ENCODE assay signal across 8 cellular contexts in genomic region chr15:42137461-42138261, GRCh38. TPM values are rescaled to one million over a fixed set of nuclear protein-coding genes. Genes with fewer than 3 reads are reported as not detected.
DNase-seq lines count a peak whose midpoint lies in the region; ATAC-seq and TF ChIP-seq lines count a peak whose summit lies in the region.

No MANE protein-coding gene starts in this region.

- H3K4me3 Mint-ChIP-seq in activated B cell treated with CpG ODN at 0.5 μM for 24 hours = no peak overlapping the region

- intact Hi-C loops in activated B cell treated with CpG ODN at 0.5 μM for 24 hours (cut with micrococcal nuclease) = loop anchor here (1.0 kb wide), 1 partner anchor 148 kb away; no protein-coding TSS in a partner anchor

- H3K36me3 Mint-ChIP-seq in activated B cell treated with CpG ODN at 0.5 μM for 24 hours (ENCODE audit: low read depth) = no peaks in the 10 kb centered on the region

- CTCF ChIA-PET in activated B cell treated with CpG ODN at 0.5 μM for 24 hours (lab: Charles Lee) = interaction anchor here (0.8 to 1.1 kb wide), 3 partner anchors 12 to 365 kb away, joined by 3 to 4 read pairs (median 3); no protein-coding TSS in a partner anchor

- peak; percentile 33 for TF ChIP-seq CTCF in activated B cell treated with CpG ODN at 0.5 μM for 24 hours (IDR thresholded peaks at IDR 0.05)

- ATAC-seq in activated B cell treated with CpG ODN at 0.5 μM for 24 hours (ENCODE audit: low read depth) = no peak
- no peak for ATAC-seq in GM19035 (IDR thresholded peaks at IDR 0.05; ENCODE audit: unreplicated experiment)
- no peak for ATAC-seq in HG03565 (IDR thresholded peaks at IDR 0.05; ENCODE audit: unreplicated experiment)

- no peaks in the 10 kb centered on the region for H3K4me1 Mint-ChIP-seq in activated B cell treated with CpG ODN at 0.5 μM for 24 hours

- H3K9me3 Mint-ChIP-seq in activated B cell treated with CpG ODN at 0.5 μM for 24 hours = no peaks in the 10 kb centered on the region

- peak; percentile 24 for DNase-seq in stimulated activated CD4-positive, alpha-beta T cell treated with anti-CD3 and anti-CD28 coated beads, Interleukin-15, amount 100 ng/mL, for 24 hours
- DNase-seq in stimulated activated CD4-positive, alpha-beta T cell treated with anti-CD3 and anti-CD28 coated beads, Interleukin-1b, Interleukin-23, amount 100 ng/mL, for 48 hours = no peak
- DNase-seq in NCI-H1105 treated with DMSO at 0.1 percent for 48 hours (lab: John Stamatoyannopoulos, UW) (peak; percentile 51), activated B cell treated with CpG ODN at 0.5 μM for 24 hours (peak; percentile 15), germinal center (ENCODE audit: low spot score) (peak; percentile 54), pulmonary artery endothelial cell (ENCODE audit: low read depth, low spot score) (peak; percentile 13)

- peaks cover 3% of the 10 kb centered on the region for H3K27me3 Mint-ChIP-seq in activated B cell treated with CpG ODN at 0.5 μM for 24 hours

- H3K27ac Mint-ChIP-seq in activated B cell treated with CpG ODN at 0.5 μM for 24 hours = no peak overlapping the region

- POLR2A ChIA-PET in activated B cell treated with CpG ODN at 0.5 μM for 24 hours (lab: Charles Lee) = no interaction called here

RNA-seq across cellular contexts. Expression of gene PLA2G4F, which starts 18.8 kb away (rescaled TPM):
- total RNA-seq in activated B cell treated with CpG ODN at 0.5 μM for 24 hours (not detected in 2 replicates), pulmonary artery endothelial cell (not detected in 2 replicates)

RNA-seq across cellular contexts. Expression of gene PLA2G4D, which starts 43.3 kb away (rescaled TPM):
- not detected in 2 replicates for total RNA-seq in activated B cell treated with CpG ODN at 0.5 μM for 24 hours
- total RNA-seq in pulmonary artery endothelial cell = not detected in 2 replicates
